ENCODE assay signal across 17 cellular contexts in the genomic region with DNA sequence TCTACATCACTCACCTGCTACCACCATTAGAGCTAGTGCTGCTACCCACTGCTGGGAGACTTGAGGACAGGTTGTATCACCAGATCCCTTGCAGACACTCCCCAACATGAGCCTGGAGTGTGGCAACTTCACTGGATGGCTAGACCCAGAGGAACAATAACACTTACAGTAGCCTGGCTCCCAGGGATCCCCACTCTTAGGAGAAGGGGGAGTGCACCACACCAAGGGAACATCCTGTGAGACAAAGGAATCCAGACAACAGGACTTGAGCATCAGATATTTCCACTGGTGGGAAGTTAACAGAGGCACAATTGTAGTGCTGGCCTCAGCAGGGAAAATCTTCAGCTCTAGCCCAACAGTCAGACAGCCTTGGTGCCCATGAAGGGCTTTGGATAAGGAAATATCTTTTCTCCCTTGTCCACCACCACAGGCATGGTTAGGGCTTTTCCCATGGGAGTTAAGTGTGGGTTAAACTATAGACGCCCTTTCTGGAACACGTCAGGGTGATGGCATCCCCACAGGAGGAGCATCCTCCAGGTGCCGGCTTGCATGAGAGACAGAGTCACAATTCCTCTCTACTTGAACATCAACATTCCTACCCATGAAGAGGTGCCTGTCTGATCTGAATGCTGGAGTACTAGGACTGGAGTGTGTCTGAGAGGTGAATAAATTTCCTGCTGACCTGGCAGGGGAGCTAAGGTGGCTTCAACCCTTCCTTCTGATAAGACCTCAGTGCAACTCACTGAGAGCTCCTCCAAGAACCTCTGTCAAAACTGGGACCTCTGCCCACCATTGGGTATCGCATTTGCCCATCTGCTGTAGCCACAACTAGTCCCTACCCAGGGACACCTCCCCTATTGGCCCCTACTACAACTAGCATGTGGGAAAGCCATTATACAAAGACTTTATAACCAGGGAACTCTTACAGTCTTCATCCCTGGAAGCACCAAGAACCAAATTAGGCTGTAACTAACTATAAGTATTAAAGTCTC. TPM values are rescaled to one million over a fixed set of nuclear protein-coding genes. Genes with fewer than 3 reads are reported as not detected.
DNase-seq lines count a peak whose midpoint lies in the region; ATAC-seq and TF ChIP-seq lines count a peak whose summit lies in the region.
"Had no signal": no experiment of that assay in that cellular context is flagged by ENCODE, and none has a peak within 500 bp of the region (broad histone marks: within the 10 kb centered on the region; RNA-seq: fewer than 3 reads in every experiment).

No MANE protein-coding gene starts in this region.

- no peaks in the 10 kb centered on the region for H4K20me1 ChIP-seq in neural progenitor cell (ENCODE audit: low read depth)

- H3K9me3 Mint-ChIP-seq in neural progenitor cell = peaks cover 3% of the 10 kb centered on the region
- H3K9me3 Mint-ChIP-seq: HFFc6 had no signal

- no peak for ATAC-seq in GM21529 (IDR thresholded peaks at IDR 0.05; ENCODE audit: unreplicated experiment)

- no peak overlapping the region for H4K12ac ChIP-seq in trophoblast cell (ENCODE audit: low read depth, low read length)

- H3K4ac ChIP-seq in trophoblast cell (ENCODE audit: low read depth, low read length) = no peak overlapping the region

- intact Hi-C loops in esophagus muscularis mucosa (cut with DNase I) = no loop called here

- no peak overlapping the region for H4K8ac ChIP-seq in trophoblast cell (ENCODE audit: low read depth, low read length)

- TF ChIP-seq CTCF in esophagus muscularis mucosa (IDR thresholded peaks at IDR 0.05) = no peak
- no peak for TF ChIP-seq CTCF in neural progenitor cell (IDR thresholded peaks at IDR 0.05)

- no peak overlapping the region for H3K18ac ChIP-seq in trophoblast cell (ENCODE audit: low read length)

- no peaks in the 10 kb centered on the region for H3K27me3 Mint-ChIP-seq in neural progenitor cell (ENCODE audit: insufficient read depth, low read depth)
- H3K27me3 Mint-ChIP-seq: CD4-positive, alpha-beta T cell had no signal

- H3K23ac ChIP-seq in trophoblast cell (ENCODE audit: low read length) = no peak overlapping the region

- no peak overlapping the region for H3K27ac Mint-ChIP-seq in neural progenitor cell
- H3K27ac Mint-ChIP-seq: B cell; CD4-positive, alpha-beta T cell; HFFc6 had no signal

- no peak overlapping the region for H2BK12ac ChIP-seq in trophoblast cell (ENCODE audit: low read length)

- no peaks in the 10 kb centered on the region for H3F3A ChIP-seq in neural progenitor cell (ENCODE audit: low read depth)

- H3K36me3 ChIP-seq in esophagus muscularis mucosa = no peaks in the 10 kb centered on the region
- no peaks in the 10 kb centered on the region for H3K36me3 ChIP-seq in trophoblast cell (ENCODE audit: control insufficient read depth in 1 of 2, insufficient read depth in 2 of 2, low read length in 2 of 2)
- no peaks in the 10 kb centered on the region for H3K36me3 ChIP-seq in neural progenitor cell

- no peak overlapping the region for H2AK5ac ChIP-seq in trophoblast cell (ENCODE audit: low read length)

- no peak overlapping the region for H3K9ac ChIP-seq in trophoblast cell (ENCODE audit: low read length)
- H3K9ac ChIP-seq in neural progenitor cell = no peak overlapping the region

- DNase-seq in ELR (ENCODE audit: low read depth) (peak; percentile 23), M059J (ENCODE audit: low read depth) (peak; percentile 42), esophagus muscularis mucosa (ENCODE audit: extremely low spot score) (peak; percentile 53), trophoblast cell (peak; percentile 48 to 66), iPS-NIHi11 (ENCODE audit: low spot score) (no peak), neural progenitor cell (ENCODE audit: low spot score) (no peak)
- DNase-seq: C1 segment of cervical spinal cord; Calu3; CD4-positive, alpha-beta T cell; DMS 273 treated with DMSO at 0.1 percent for 48 hours; HCEC 1CT; HFFc6 had no signal

- no peak for TF ChIP-seq POLR2A in esophagus muscularis mucosa (IDR thresholded peaks at IDR 0.05; ENCODE audit: low read depth)

- H3K79me2 ChIP-seq in trophoblast cell (ENCODE audit: control insufficient read depth, insufficient read depth, low read length, poor library complexity) (no peaks in the 10 kb centered on the region), neural progenitor cell (ENCODE audit: low read depth) (no peaks in the 10 kb centered on the region)

- no peak overlapping the region for H2BK120ac ChIP-seq in trophoblast cell (ENCODE audit: insufficient read depth, low read length, poor library complexity)

- H3K4me3 ChIP-seq in esophagus muscularis mucosa (no peak overlapping the region), trophoblast cell (ENCODE audit: low read depth, low read length) (no peak overlapping the region), neural progenitor cell (no peak overlapping the region)

- H3K27ac ChIP-seq in esophagus muscularis mucosa (replicated peaks in 1 of 4) (no peak overlapping the region), trophoblast cell (ENCODE audit: low read depth, low read length) (no peak overlapping the region), neural progenitor cell (no peak overlapping the region)
- H3K27ac ChIP-seq: HL-60 had no signal

- WGBS in esophagus muscularis mucosa = 86% methylated on average over 4 of the region's 4 CpGs
- no CpG with 5 or more reads among the region's 4 CpGs for WGBS in trophoblast cell (ENCODE audit: extremely low coverage, insufficient coverage, insufficient read length)

- no peaks in the 10 kb centered on the region for H3K4me1 Mint-ChIP-seq in neural progenitor cell

- H3K9me3 ChIP-seq in esophagus muscularis mucosa (peaks cover 0 to 8% (median 2%) of the 10 kb centered on the region in 4 donors), trophoblast cell (ENCODE audit: insufficient read depth, low read depth, low read length) (no peaks in the 10 kb centered on the region), neural progenitor cell (ENCODE audit: low read depth) (no peaks in the 10 kb centered on the region)

- no peak overlapping the region for H4K91ac ChIP-seq in trophoblast cell (ENCODE audit: low read depth, low read length)

- H3K4me3 Mint-ChIP-seq in neural progenitor cell = no peak overlapping the region
- H3K4me3 Mint-ChIP-seq: B cell; CD4-positive, alpha-beta T cell; HFFc6 had no signal

- H2BK5ac ChIP-seq in trophoblast cell (ENCODE audit: low read depth, low read length, poor library complexity) = no peak overlapping the region

- H3K79me1 ChIP-seq in trophoblast cell (ENCODE audit: low read length) = no peaks in the 10 kb centered on the region

- H3K27me3 ChIP-seq in esophagus muscularis mucosa = peaks cover 0 to 20% (median 0%) of the 10 kb centered on the region in 4 donors
- no peaks in the 10 kb centered on the region for H3K27me3 ChIP-seq in trophoblast cell (ENCODE audit: insufficient read depth, low read length)
- H3K27me3 ChIP-seq in neural progenitor cell = peaks cover 94% of the 10 kb centered on the region

- H3K4me2 ChIP-seq in trophoblast cell (ENCODE audit: low read length) (no peak overlapping the region), neural progenitor cell (no peak overlapping the region)

- H2AFZ ChIP-seq in trophoblast cell (ENCODE audit: insufficient read depth, low read length, poor library complexity) (no peak overlapping the region), neural progenitor cell (replicated peaks) (no peak overlapping the region)

- no peak for TF ChIP-seq EP300 in esophagus muscularis mucosa (IDR thresholded peaks at IDR 0.05)

- H3K14ac ChIP-seq in trophoblast cell (ENCODE audit: low read length) = no peak overlapping the region

- H3K4me1 ChIP-seq in esophagus muscularis mucosa = no peaks in the 10 kb centered on the region
- no peaks in the 10 kb centered on the region for H3K4me1 ChIP-seq in trophoblast cell (ENCODE audit: control insufficient read depth in 1 of 2, insufficient read depth in 2 of 2, low read length in 2 of 2)
- H3K4me1 ChIP-seq in neural progenitor cell = no peaks in the 10 kb centered on the region

- H3K36me3 Mint-ChIP-seq in neural progenitor cell = no peaks in the 10 kb centered on the region

RNA-seq across cellular contexts. Expression of gene SIRPG, which starts 55.4 kb away (rescaled TPM):
- 0.89 TPM in 1 of 2 replicates, not detected in the other for total RNA-seq in M059J (2014; rRNA removed; shearing (Covaris generic))
- total RNA-seq in esophagus muscularis mucosa (not detected), neural progenitor cell (ENCODE audit: low replicate concordance) (not detected in 2 replicates)
- polyA plus RNA-seq in trophoblast cell (2013) = not detected in 2 replicates
- total RNA-seq: B cell, Calu3, Daoy, H4, HFFc6 had no signal

Comparison
In these comparisons a context has a peak if more than half of its experiments do, and no peak if none do; other contexts are left out.
1. DNase-seq: peak in ELR (single experiment), M059J (single experiment), esophagus muscularis mucosa (single experiment) and trophoblast cell (2 of 2); none in iPS-NIHi11 (single experiment) and neural progenitor cell (single experiment).